Comparison of ENCODE assay signal across 25 cellular contexts in genomic region chr1:85182700-85183099, GRCh38.
"Had no signal": no experiment of that assay in that cellular context is flagged by ENCODE, and none has a peak within 500 bp of the region (broad histone marks: within the 10 kb centered on the region; RNA-seq: fewer than 3 reads in every experiment).

No MANE protein-coding gene starts in this region.

- H3K9me3 ChIP-seq: adrenal gland, gastrocnemius medialis, lower lobe of right lung, tibial nerve had no signal

- ATAC-seq: activated CD4-positive, alpha-beta T cell treated with anti-CD3 and anti-CD28 coated beads for 36 hours; activated T-helper 17 cell treated with anti-CD3 and anti-CD28 coated beads, Interleukin-2, amount 50 U/mL, for 72 hours; gastrocnemius medialis; lower lobe of right lung; stimulated activated naive CD8-positive, alpha-beta T cell treated with anti-CD3 and anti-CD28 coated beads, Interleukin-15, Interleukin-2, amounts not matched to agents 100 U/mL and 50 U/mL, for 24 hours; T-cell; WTC11 had no signal

- H3K4me1 ChIP-seq: adrenal gland had no signal

- H3K27ac ChIP-seq: adrenal gland, gastrocnemius medialis, lower lobe of right lung had no signal

- H3K36me3 ChIP-seq: adrenal gland, gastrocnemius medialis, lower lobe of right lung, tibial nerve had no signal

- H3K27me3 ChIP-seq: adrenal gland, gastrocnemius medialis, tibial nerve had no signal

- H3K4me3 ChIP-seq: adrenal gland, gastrocnemius medialis, lower lobe of right lung, tibial nerve had no signal

- DNase-seq: activated CD4-positive, alpha-beta T cell treated with anti-CD3 and anti-CD28 coated beads for 36 hours; activated CD4-positive, alpha-beta T cell treated with anti-CD3 and anti-CD28 coated beads, Interleukin-2, amount 50 U/mL, for 4 hours; activated CD8-positive, alpha-beta memory T cell treated with anti-CD3 and anti-CD28 coated beads for 24 hours; activated CD8-positive, alpha-beta memory T cell treated with anti-CD3 and anti-CD28 coated beads, Interleukin-2, amount 50 U/mL, for 4 hours; activated naive CD4-positive, alpha-beta T cell; activated T-cell treated with anti-CD3 and anti-CD28 coated beads, Interleukin-2, amount 50 U/mL, for 24 hours; adrenal gland; cortex of kidney; gastrocnemius medialis; head of caudate nucleus; islet precursor cell; left cardiac atrium; lower lobe of right lung; mesendoderm; naive B cell; occipital lobe; posterior cingulate gyrus; stimulated activated CD4-positive, alpha-beta T cell treated with anti-CD3 and anti-CD28 coated beads, Interleukin-12 subunit alpha, Interleukin-12 subunit beta, amount 100 ng/mL, for 4 hours; stimulated activated CD4-positive, alpha-beta T cell treated with anti-CD3 and anti-CD28 coated beads, Interleukin-4, amount 100 ng/mL, for 4 hours; stimulated activated naive CD8-positive, alpha-beta T cell treated with anti-CD3 and anti-CD28 coated beads, Interleukin-15, Interleukin-2, amounts not matched to agents 100 U/mL and 50 U/mL, for 24 hours; substantia nigra; T-cell had no signal
